5 cellular contexts compared by ENCODE assay signal in genomic region chr2:215038411-215038810, GRCh38.
"Had no signal": no experiment of that assay in that cellular context is flagged by ENCODE, and none has a peak within 500 bp of the region (broad histone marks: within the 10 kb centered on the region; RNA-seq: fewer than 3 reads in every experiment).

No MANE protein-coding gene starts in this region.

- DNase-seq: H9, HCEC 1CT had no signal

- H3K27ac ChIP-seq: HL-60 had no signal

- H3K4me2 ChIP-seq: GM23338 had no signal

- H2AFZ ChIP-seq: GM23338 had no signal

- ATAC-seq: GM23338, HepG2 had no signal

- H3K4me3 ChIP-seq: GM23338 had no signal
